1 cellular context compared by ENCODE assay signal in the genomic region with DNA sequence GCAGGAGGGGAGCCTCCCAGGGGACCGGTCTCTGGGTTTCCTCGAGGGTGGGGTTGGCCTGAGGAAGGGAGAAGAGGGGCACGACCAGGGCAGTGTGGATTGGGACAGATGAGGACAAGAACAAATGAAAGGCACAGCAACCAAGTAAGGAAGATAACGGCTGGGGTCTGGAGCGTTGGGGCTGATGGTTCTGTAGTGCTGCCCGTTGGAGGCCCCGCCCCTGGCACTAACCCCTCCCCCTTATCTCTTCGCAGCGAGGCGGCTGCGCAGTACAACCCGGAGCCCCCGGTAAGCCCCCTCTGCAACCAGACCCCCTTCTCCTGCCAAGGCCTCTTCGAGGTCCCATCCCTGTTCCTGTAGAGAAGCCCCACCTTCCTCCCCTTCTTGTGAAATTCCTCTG.
TF ChIP-seq lines count a peak whose summit lies in the region.

No MANE protein-coding gene starts in this region.

TF ChIP-seq in endothelial cell of umbilical vein, 7 proteins besides CTCF, POLR2A, EP300 and RAD21:
- TF ChIP-seq EZH2 (IDR thresholded peaks at IDR 0.05; ENCODE audit: borderline replicate concordance, low read depth, low read length, severe bottlenecking) (no peak), GATA2 (IDR thresholded peaks at IDR 0.05; ENCODE audit: insufficient read depth, insufficient read length, low read depth, low read length) (no peak), FOS (IDR thresholded peaks at IDR 0.05; ENCODE audit: borderline replicate concordance, insufficient read depth, low read length) (no peak), JUN (IDR thresholded peaks at IDR 0.05; ENCODE audit: borderline replicate concordance, insufficient read depth, insufficient read length, low read depth) (no peak), MAX (IDR thresholded peaks at IDR 0.05; ENCODE audit: insufficient read depth, insufficient read length) (no peak), POLR2AphosphoS5 (IDR thresholded peaks at IDR 0.05; ENCODE audit: insufficient read depth, low read depth, low read length) (no peak), MYC (IDR thresholded peaks at IDR 0.05; ENCODE audit: low read depth, low read length) (no peak)
